Comparison of ENCODE assay signal across 8 cellular contexts in genomic region chr13:74134777-74135305, GRCh38. TPM values are rescaled to one million over a fixed set of nuclear protein-coding genes. Genes with fewer than 3 reads are reported as not detected.
DNase-seq lines count a peak whose midpoint lies in the region; ATAC-seq and TF ChIP-seq lines count a peak whose summit lies in the region.

No MANE protein-coding gene starts in this region.

- no peaks in the 10 kb centered on the region for H3K9me3 Mint-ChIP-seq in activated naive CD4-positive, alpha-beta T cell treated with anti-CD3 and anti-CD28 coated beads, Interleukin-2, amount 10 ng/mL, durations not matched to agents 7 days and 5 days

- H3K27ac Mint-ChIP-seq in activated naive CD4-positive, alpha-beta T cell treated with anti-CD3 and anti-CD28 coated beads, Interleukin-2, amount 10 ng/mL, durations not matched to agents 7 days and 5 days = peak overlapping the region; percentile 89

- H3K4me1 Mint-ChIP-seq in activated naive CD4-positive, alpha-beta T cell treated with anti-CD3 and anti-CD28 coated beads, Interleukin-2, amount 10 ng/mL, durations not matched to agents 7 days and 5 days = peaks cover 25% of the 10 kb centered on the region

- ATAC-seq in GM19324 (IDR thresholded peaks at IDR 0.05; ENCODE audit: low FRiP score, unreplicated experiment) (peak; percentile 46), HG03432 (IDR thresholded peaks at IDR 0.05; ENCODE audit: unreplicated experiment) (peak; percentile 38)

- no peak for TF ChIP-seq CTCF in BE2C (IDR thresholded peaks at IDR 0.05; ENCODE audit: low read depth, low read length)
- no peak for TF ChIP-seq CTCF in left ventricle myocardium inferior (IDR thresholded peaks at IDR 0.05; ENCODE audit: borderline replicate concordance)

- peaks cover 4% of the 10 kb centered on the region for H3K27me3 Mint-ChIP-seq in activated naive CD4-positive, alpha-beta T cell treated with anti-CD3 and anti-CD28 coated beads, Interleukin-2, amount 10 ng/mL, durations not matched to agents 7 days and 5 days

- peaks cover 5% of the 10 kb centered on the region for H3K4me1 ChIP-seq in BE2C
- peaks cover 56% of the 10 kb centered on the region for H3K4me1 ChIP-seq in left ventricle myocardium inferior

- H3K4me3 ChIP-seq in BE2C (ENCODE audit: low read depth, low read length) (peak overlapping the region; percentile 91), left ventricle myocardium inferior (peak overlapping the region; percentile 95), skeletal muscle cell (ENCODE audit: low read depth, low read length) (peak overlapping the region; percentile 78)

- peak overlapping the region; percentile 99 for H3K27ac ChIP-seq in left ventricle myocardium inferior (replicated peaks)

- peak overlapping the region; percentile 72 for H3K4me3 Mint-ChIP-seq in activated naive CD4-positive, alpha-beta T cell treated with anti-CD3 and anti-CD28 coated beads, Interleukin-2, amount 10 ng/mL, durations not matched to agents 7 days and 5 days

- CTCF ChIA-PET in activated naive CD4-positive, alpha-beta T cell treated with anti-CD3 and anti-CD28 coated beads, Interleukin-2, amount 10 ng/mL, durations not matched to agents 7 days and 5 days (lab: Charles Lee) = interaction anchor here (1.2 kb wide), 1 partner anchor 152 kb away, joined by 5 read pairs; no protein-coding TSS in a partner anchor

- H3K36me3 ChIP-seq in BE2C (no peaks in the 10 kb centered on the region), left ventricle myocardium inferior (no peaks in the 10 kb centered on the region)

- intact Hi-C loops in left ventricle myocardium inferior (cut with micrococcal nuclease) = loop anchor here (5.0 kb wide), 1 partner anchor 73 kb away; no protein-coding TSS in a partner anchor

- H3K27me3 ChIP-seq in BE2C (no peaks in the 10 kb centered on the region; the same call in 1 of the 2 replicates), left ventricle myocardium inferior (ENCODE audit: low read depth) (no peaks in the 10 kb centered on the region)

- DNase-seq in BE2C (peak; percentile 72), RPMI8226 (peak; percentile 9), left ventricle myocardium inferior (peak; percentile 66), skeletal muscle cell (ENCODE audit: low read depth) (no peak), NOMO-1 treated with DMSO at 0.1 percent for 48 hours (lab: John Stamatoyannopoulos, UW; ENCODE audit: unreplicated experiment) (no peak)
- peak; percentile 75 for DNase-seq in activated naive CD4-positive, alpha-beta T cell treated with anti-CD3 and anti-CD28 coated beads, Interleukin-2, amount 10 ng/mL, durations not matched to agents 7 days and 5 days

- peaks cover 17% of the 10 kb centered on the region for H3K36me3 Mint-ChIP-seq in activated naive CD4-positive, alpha-beta T cell treated with anti-CD3 and anti-CD28 coated beads, Interleukin-2, amount 10 ng/mL, durations not matched to agents 7 days and 5 days

- H3K9me3 ChIP-seq in BE2C (no peaks in the 10 kb centered on the region), left ventricle myocardium inferior (replicated peaks) (no peaks in the 10 kb centered on the region)

RNA-seq across cellular contexts. Expression of gene KLF12, which starts 0.6 kb away (rescaled TPM):
- polyA plus RNA-seq in BE2C (2012; ENCODE audit: insufficient read depth, insufficient read length, low read depth) = 3.7 TPM
- 18.2 TPM for total RNA-seq in left ventricle myocardium inferior

Comparison
In these comparisons a context has a peak if more than half of its experiments do, and no peak if none do; other contexts are left out.
1. DNase-seq: peak in BE2C (single experiment), RPMI8226 (single experiment), activated naive CD4-positive, alpha-beta T cell treated with anti-CD3 and anti-CD28 coated beads, Interleukin-2, amount 10 ng/mL, durations not matched to agents 7 days and 5 days (single experiment) and left ventricle myocardium inferior (single experiment); none in skeletal muscle cell (single experiment) and NOMO-1 treated with DMSO at 0.1 percent for 48 hours (single experiment).
2. Peak in every context shown above with its lines, with median percentiles within 50 percentile points of each other: H3K4me3 ChIP-seq.